ENCODE assay signal across 18 cellular contexts in genomic region chrX:54776987-54777672, GRCh38. TPM values are rescaled to one million over a fixed set of nuclear protein-coding genes. Genes with fewer than 3 reads are reported as not detected.
DNase-seq lines count a peak whose midpoint lies in the region; ATAC-seq and TF ChIP-seq lines count a peak whose summit lies in the region.
"Had no signal": no experiment of that assay in that cellular context is flagged by ENCODE, and none has a peak within 500 bp of the region (broad histone marks: within the 10 kb centered on the region; RNA-seq: fewer than 3 reads in every experiment).

No MANE protein-coding gene starts in this region.

- H3K4me1 Mint-ChIP-seq in MCF 10A (ENCODE audit: insufficient read depth, unreplicated experiment) = no peaks in the 10 kb centered on the region
- H3K4me1 Mint-ChIP-seq in T-cell = peaks cover 10 to 13% (median 10%) of the 10 kb centered on the region in 3 donors
- H3K4me1 Mint-ChIP-seq in immature natural killer cell = peaks cover 25% of the 10 kb centered on the region in 2 donors

- no peaks in the 10 kb centered on the region for H3K36me3 ChIP-seq in mammary epithelial cell (ENCODE audit: insufficient read depth, low read length)
- H3K36me3 ChIP-seq: BE2C had no signal

- no peak overlapping the region for H3K4me3 ChIP-seq in mammary epithelial cell (replicated peaks in 1 of 3; ENCODE audit: insufficient read depth in 1 of 3, low read depth in 2 of 3, low read length in 3 of 3)
- H3K4me3 ChIP-seq: GM23338, K562 had no signal

- WGBS in mammary epithelial cell (ENCODE audit: low coverage, missing lambda C conversion rate) = 56% methylated on average over 6 of the region's 6 CpGs

- no peaks in the 10 kb centered on the region for H3K9me3 ChIP-seq in mammary epithelial cell (replicated peaks; ENCODE audit: insufficient read depth, low read length)
- H3K9me3 ChIP-seq: BE2C had no signal

- H4K20me1 ChIP-seq in mammary epithelial cell (ENCODE audit: insufficient read depth, low read length) = no peaks in the 10 kb centered on the region

- intact Hi-C loops in mammary epithelial cell (cut with micrococcal nuclease) (no loop called here), MCF 10A (cut with micrococcal nuclease) (no loop called here)

- POLR2A ChIA-PET in MCF 10A (lab: Yijun Ruan, JAX) (no interaction called here), T-cell (lab: Charles Lee) (no interaction called here)

- H3K27me3 ChIP-seq in mammary epithelial cell (ENCODE audit: insufficient read depth, low read length) = no peaks in the 10 kb centered on the region
- H3K27me3 ChIP-seq: BE2C had no signal

- no peak overlapping the region for H3K27ac Mint-ChIP-seq in MCF 10A (ENCODE audit: low read depth, unreplicated experiment)
- H3K27ac Mint-ChIP-seq in T-cell = peak overlapping the region; percentile 43 to 56
- peak overlapping the region; percentile 51 to 86 (median 66) for H3K27ac Mint-ChIP-seq in immature natural killer cell
- H3K27ac Mint-ChIP-seq: GM23338 had no signal

- BruUV-seq in mammary epithelial cell (replicated peaks; lab: Mats Ljungman, UMichigan) (no TSS peak), MCF 10A (replicated peaks; lab: Mats Ljungman, UMichigan) (no TSS peak)

- H3K4me1 ChIP-seq in mammary epithelial cell (ENCODE audit: insufficient read depth, low read length) = no peaks in the 10 kb centered on the region

- dilution Hi-C loops in mammary epithelial cell (cut with HindIII; ENCODE audit: low sequenced_read_pairs) = no loop called here

- H2AFZ ChIP-seq in mammary epithelial cell (ENCODE audit: low read depth, low read length) = no peak overlapping the region
- H2AFZ ChIP-seq: GM23338 had no signal

- H3K4me2 ChIP-seq in mammary epithelial cell (ENCODE audit: insufficient read depth, low read depth, low read length) = no peak overlapping the region
- H3K4me2 ChIP-seq: GM23338 had no signal

- CTCF ChIA-PET in mammary epithelial cell (lab: Charles Lee; ENCODE audit: low non-redundant PET) (no interaction called here), MCF 10A (lab: Yijun Ruan, JAX) (no interaction called here), T-cell (lab: Charles Lee) (no interaction called here)

- no peaks in the 10 kb centered on the region for H3K79me2 ChIP-seq in mammary epithelial cell (ENCODE audit: insufficient read depth, low read length)

- TF ChIP-seq CTCF in mammary epithelial cell (conservative IDR thresholded peaks at IDR 0.05 in 1 of 2, IDR thresholded peaks at IDR 0.05 in 1 of 2; ENCODE audit: extremely low read depth in 1 of 2, insufficient read depth in 1 of 2, low read depth in 1 of 2, low read length in 2 of 2) = no peak
- TF ChIP-seq CTCF in MCF 10A (IDR thresholded peaks at IDR 0.05; ENCODE audit: unreplicated experiment) = no peak

- H3K27me3 Mint-ChIP-seq in MCF 10A (ENCODE audit: insufficient read depth, unreplicated experiment) = peaks cover 20% of the 10 kb centered on the region
- H3K27me3 Mint-ChIP-seq in T-cell = peaks cover 0 to 28% of the 10 kb centered on the region in 2 donors
- peaks cover 0 to 15% (median under 1%) of the 10 kb centered on the region in 3 donors for H3K27me3 Mint-ChIP-seq in immature natural killer cell (ENCODE audit: low read depth in 3 of 3)

- H3K4me3 Mint-ChIP-seq in MCF 10A (ENCODE audit: unreplicated experiment) = no peak overlapping the region
- no peak overlapping the region for H3K4me3 Mint-ChIP-seq in T-cell
- H3K4me3 Mint-ChIP-seq in immature natural killer cell = peak overlapping the region; percentile 15 to 46 (median 36)
- H3K4me3 Mint-ChIP-seq: GM23338 had no signal

- H3K9me3 Mint-ChIP-seq in MCF 10A (ENCODE audit: unreplicated experiment) (no peaks in the 10 kb centered on the region), T-cell (peaks cover 0 to under 1% (median under 1%) of the 10 kb centered on the region in 3 donors), immature natural killer cell (no peaks in the 10 kb centered on the region)

- in situ Hi-C loops in mammary epithelial cell (cut with MboI; ENCODE audit: low sequenced_read_pairs in 2 of 2) = loop anchor here in 1 of 2 donors (25.0 kb wide), 1 partner anchor 90 kb away; no protein-coding TSS in a partner anchor

- ATAC-seq in T-cell (replicated peaks in 1 of 4) = peak in 2 of 4 experiments; percentile 38 to 71
- ATAC-seq in left lobe of liver = no peak
- no peak for ATAC-seq in GM18520 (IDR thresholded peaks at IDR 0.05; ENCODE audit: unreplicated experiment)
- ATAC-seq: GM23338, K562 had no signal

- DNase-seq in mammary epithelial cell = peak; percentile 2
- no peak for DNase-seq in MCF 10A (ENCODE audit: unreplicated experiment)
- no peak for DNase-seq in T-cell
- DNase-seq in immature natural killer cell = peak; percentile 51 to 57 (median 51)
- no peak for DNase-seq in left lobe of liver (ENCODE audit: low spot score)
- no peak for DNase-seq in NCI-H69 (lab: John Stamatoyannopoulos, UW)
- DNase-seq: BE2C, NCI-H1092, NCI-H2107, NCI-H345, SHP77 treated with DMSO at 0.1 percent for 48 hours had no signal

- H3K36me3 Mint-ChIP-seq in MCF 10A (ENCODE audit: insufficient read depth, unreplicated experiment) (no peaks in the 10 kb centered on the region), T-cell (no peaks in the 10 kb centered on the region), immature natural killer cell (peaks cover 0 to 1% (median 0%) of the 10 kb centered on the region in 3 donors)

- H3K27ac ChIP-seq in mammary epithelial cell (ENCODE audit: insufficient read depth, low read depth, low read length) = no peak overlapping the region
- H3K27ac ChIP-seq: HL-60 had no signal

- no peak overlapping the region for H3K9ac ChIP-seq in mammary epithelial cell (ENCODE audit: insufficient read depth, low read length)

RNA-seq across cellular contexts. Expression of gene ITIH6, which starts 20.9 kb away (rescaled TPM):
- total RNA-seq in mammary epithelial cell (not detected), MCF 10A (2022) (not detected in 2 replicates), T-cell (not detected), left lobe of liver (not detected)
- polyA plus RNA-seq in mammary epithelial cell (not detected), immature natural killer cell (not detected)
- polyA minus RNA-seq in mammary epithelial cell = not detected
- total RNA-seq: Daoy, GM23338, K562, M059J had no signal
- polyA plus RNA-seq: AG04450, GM23338 had no signal

RNA-seq across cellular contexts. Expression of gene MAGED2, which starts 30.4 kb away (rescaled TPM):
- total RNA-seq in mammary epithelial cell = 10 to 100 TPM; 85.5 to 95.0 TPM
- 79.6 TPM for polyA plus RNA-seq in mammary epithelial cell
- polyA minus RNA-seq in mammary epithelial cell = 114 TPM
- 34.3 and 48.6 TPM in 2 replicates for total RNA-seq in MCF 10A (2022)
- 10 to 100 TPM; 64.5 to 99.3 (median 91.8) TPM for total RNA-seq in T-cell
- polyA plus RNA-seq in immature natural killer cell = 100 to 1,000 TPM; 108 to 157 (median 147) TPM
- 27.2 TPM for total RNA-seq in left lobe of liver

Comparison
In these comparisons a context has a peak if more than half of its experiments do, and no peak if none do; other contexts are left out.
1. DNase-seq: peak in mammary epithelial cell (single experiment) and immature natural killer cell (3 of 3); none in MCF 10A (single experiment), T-cell (0 of 34), left lobe of liver (single experiment) and NCI-H69 (single experiment).
2. H3K4me3 Mint-ChIP-seq: peak in immature natural killer cell (5 of 5); none in MCF 10A (single experiment) and T-cell (0 of 3).